Comparison of ENCODE assay signal across 29 cellular contexts in the genomic region with DNA sequence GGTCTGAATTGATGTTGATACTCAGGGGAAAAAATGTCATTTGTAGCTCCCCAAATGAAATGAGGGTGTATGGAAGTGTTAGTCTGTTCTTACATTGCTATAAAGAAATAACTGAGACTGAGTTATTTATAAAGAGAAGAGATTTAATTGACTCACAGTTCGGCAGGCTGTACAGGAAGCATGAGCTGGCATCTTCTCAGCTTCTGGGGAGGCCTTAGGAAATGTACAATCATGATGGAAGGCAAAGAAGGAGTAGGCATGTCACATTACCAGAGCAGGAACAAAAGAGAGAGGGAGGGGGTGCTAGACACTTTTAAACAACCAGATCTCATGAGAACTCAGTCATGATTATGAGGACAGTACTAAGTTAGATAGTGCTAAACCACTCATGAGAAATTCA.
"Had no signal": no experiment of that assay in that cellular context is flagged by ENCODE, and none has a peak within 500 bp of the region (broad histone marks: within the 10 kb centered on the region; RNA-seq: fewer than 3 reads in every experiment).

No MANE protein-coding gene starts in this region.

- H3K4me3 ChIP-seq: ascending aorta had no signal

- H3K4me1 ChIP-seq: ascending aorta had no signal

- FAIRE-seq: TTC549 had no signal

- H3K36me3 ChIP-seq: ascending aorta had no signal

- DNase-seq: activated B cell treated with CpG ODN at 0.5 μM for 24 hours; activated CD4-positive, alpha-beta memory T cell treated with anti-CD3 and anti-CD28 coated beads for 36 hours; activated CD4-positive, alpha-beta T cell treated with anti-CD3 and anti-CD28 coated beads for 4 hours; activated CD4-positive, alpha-beta T cell treated with anti-CD3 and anti-CD28 coated beads, Interleukin-2, amount 10 ng/mL, durations not matched to agents 24 days and 14 days; activated CD4-positive, alpha-beta T cell treated with anti-CD3 and anti-CD28 coated beads, Interleukin-2, amount 50 U/mL, for 1 hour; activated CD4-positive, alpha-beta T cell treated with anti-CD3 and anti-CD28 coated beads, Interleukin-2, amount 50 U/mL, for 4 hours; activated CD4-positive, CD25-positive, alpha-beta regulatory T cell treated with anti-CD3 and anti-CD28 coated beads, Interleukin-2, amount 50 U/mL, for 72 hours; activated CD8-positive, alpha-beta memory T cell treated with anti-CD3 and anti-CD28 coated beads, Interleukin-2, amount 50 U/mL, for 4 hours; activated CD8-positive, alpha-beta T cell treated with anti-CD3 and anti-CD28 coated beads for 36 hours; activated effector memory CD4-positive, alpha-beta T cell treated with anti-CD3 and anti-CD28 coated beads, Interleukin-2, amount 50 U/mL, for 16 hours; activated gamma-delta T cell treated with Interleukin-2 at 50 U/mL for 16 hours; activated naive CD4-positive, alpha-beta T cell treated with anti-CD3 and anti-CD28 coated beads, Interleukin-2, amount 10 ng/mL, durations not matched to agents 7 days and 5 days; activated naive CD4-positive, alpha-beta T cell treated with Interleukin-2 at 50 U/mL for 16 hours; activated naive CD8-positive, alpha-beta T cell treated with anti-CD3 and anti-CD28 coated beads, Interleukin-2, amount 10 ng/mL, durations not matched to agents 7 days and 5 days; activated naive CD8-positive, alpha-beta T cell treated with anti-CD3 and anti-CD28 coated beads, Interleukin-2, amount 50 U/mL, for 24 hours; activated T-cell treated with anti-CD3 and anti-CD28 coated beads for 4 hours; activated T-cell treated with anti-CD3 and anti-CD28 coated beads, Interleukin-2, amount 50 U/mL, for 1 hour; activated T-cell treated with anti-CD3 and anti-CD28 coated beads, Interleukin-2, amount 50 U/mL, for 4 hours; activated T-cell treated with anti-CD3 and anti-CD28 coated beads, Interleukin-2, amount 50 U/mL, for 72 hours; amygdala; anterior cingulate cortex; central memory CD4-positive, alpha-beta T cell; T-helper 1 cell; T-helper 2 cell; T-helper 9 cell had no signal

- ATAC-seq: activated CD8-positive, alpha-beta T cell treated with anti-CD3 and anti-CD28 coated beads for 36 hours; activated naive CD8-positive, alpha-beta T cell treated with anti-CD3 and anti-CD28 coated beads, Interleukin-2, amount 50 U/mL, for 24 hours; activated T-cell treated with anti-CD3 and anti-CD28 coated beads, Interleukin-2, amount 50 U/mL, for 4 hours; activated T-cell treated with anti-CD3 and anti-CD28 coated beads, Interleukin-2, amount 50 U/mL, for 72 hours; activated T-helper 17 cell treated with anti-CD3 and anti-CD28 coated beads, Interleukin-2, amount 50 U/mL, for 72 hours had no signal

- H3K27me3 ChIP-seq: ascending aorta had no signal

- H3K9me3 ChIP-seq: ascending aorta had no signal

- H3K27ac ChIP-seq: ascending aorta, VCaP had no signal
